In genomic region chr11:34941688-34942087, GRCh38 we compare ENCODE assay signal across 1 cellular context.
TF ChIP-seq lines count a peak whose summit lies in the region.

No MANE protein-coding gene starts in this region.

TF ChIP-seq in HepG2, 621 proteins besides CTCF, POLR2A, EP300 and RAD21:
- TF ChIP-seq XBP1 (CRISPR knock-in tag; IDR thresholded peaks at IDR 0.05), result no peak
- TF ChIP-seq AGO2 (optimal IDR thresholded peaks at IDR 0.05; ENCODE audit: low read depth, low read length), result peak; percentile 44
- TF ChIP-seq HNRNPLL (IDR thresholded peaks at IDR 0.05; ENCODE audit: low read depth, low read length, poor library complexity, severe bottlenecking), result peak; percentile 28
